In the genomic region with DNA sequence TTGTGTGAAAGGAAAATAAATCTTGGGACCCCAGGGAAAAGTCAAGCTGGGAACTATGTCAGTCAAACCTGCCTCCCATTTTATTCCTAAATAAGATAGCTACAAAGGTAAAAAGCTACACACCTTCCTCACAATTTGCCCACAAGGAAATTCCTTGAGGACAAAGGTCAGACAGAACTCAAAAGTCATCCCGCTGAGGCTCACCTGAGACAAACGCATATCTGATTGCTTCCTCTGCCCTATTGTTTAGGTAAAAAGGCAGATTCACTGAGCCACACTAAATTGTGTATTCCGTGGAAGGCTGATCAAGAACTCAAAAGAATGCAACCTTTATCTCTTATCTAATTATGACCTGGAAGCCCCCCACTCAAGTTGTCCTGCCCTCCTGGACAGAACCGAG, we compare ENCODE assay signal across 1 cellular context.
TF ChIP-seq lines count a peak whose summit lies in the region.

No MANE protein-coding gene starts in this region.

TF ChIP-seq in H1, 55 proteins besides CTCF, POLR2A, EP300 and RAD21 (continued from another document):
- TF ChIP-seq KDM4A (IDR thresholded peaks at IDR 0.05; ENCODE audit: low read depth, low read length, severe bottlenecking) (no peak), TCF12 (IDR thresholded peaks at IDR 0.05; ENCODE audit: low read depth, low read length) (no peak), RNF2 (IDR thresholded peaks at IDR 0.05; ENCODE audit: borderline replicate concordance, low read depth, low read length, missing control alignments, poor library complexity, severe bottlenecking) (no peak), MAFK (IDR thresholded peaks at IDR 0.05; ENCODE audit: low read depth, low read length) (no peak), KDM5A (IDR thresholded peaks at IDR 0.05; ENCODE audit: low read length) (no peak), NANOG (IDR thresholded peaks at IDR 0.05; ENCODE audit: insufficient read depth, low read depth, low read length, poor library complexity, severe bottlenecking) (no peak)
